20 cellular contexts compared by ENCODE assay signal in genomic region chr6:96811670-96812069, GRCh38.
"Had no signal": no experiment of that assay in that cellular context is flagged by ENCODE, and none has a peak within 500 bp of the region (broad histone marks: within the 10 kb centered on the region; RNA-seq: fewer than 3 reads in every experiment).

No MANE protein-coding gene starts in this region.

- FAIRE-seq: islet of Langerhans had no signal

- H3K4me3 ChIP-seq: esophagus muscularis mucosa, gastrocnemius medialis, heart right ventricle, psoas muscle, right lobe of liver, skin epidermis, stomach, transverse colon had no signal

- ATAC-seq: effector memory CD8-positive, alpha-beta T cell; gastrocnemius medialis; heart right ventricle; naive thymus-derived CD4-positive, alpha-beta T cell; psoas muscle; right lobe of liver had no signal

- H3K36me3 Mint-ChIP-seq: naive thymus-derived CD4-positive, alpha-beta T cell had no signal

- H3K27ac Mint-ChIP-seq: effector memory CD8-positive, alpha-beta T cell; naive thymus-derived CD4-positive, alpha-beta T cell; nephron progenitor cell had no signal

- H3K27ac ChIP-seq: epithelial cell of prostate, esophagus muscularis mucosa, gastrocnemius medialis, heart right ventricle, psoas muscle, right lobe of liver, skin epidermis, stomach, thoracic aorta, transverse colon had no signal

- H3K9me3 Mint-ChIP-seq: effector memory CD8-positive, alpha-beta T cell; naive thymus-derived CD4-positive, alpha-beta T cell; nephron progenitor cell had no signal

- H3K36me3 ChIP-seq: esophagus muscularis mucosa, gastrocnemius medialis, heart right ventricle, right lobe of liver, stomach, thoracic aorta, transverse colon had no signal

- DNase-seq: effector memory CD8-positive, alpha-beta T cell; gastrocnemius medialis; heart right ventricle; hypothalamus; mesendoderm; naive thymus-derived CD4-positive, alpha-beta T cell; nephron progenitor cell; psoas muscle; retina; right lobe of liver; stimulated activated CD4-positive, alpha-beta T cell treated with anti-CD3 and anti-CD28 coated beads, Interleukin-12 subunit alpha, Interleukin-12 subunit beta, amount 100 ng/mL, for 4 hours; stimulated activated naive CD4-positive, alpha-beta T cell; stomach; substantia nigra; transverse colon had no signal

- H3K4me1 ChIP-seq: gastrocnemius medialis, psoas muscle, right lobe of liver had no signal

- H3K9me3 ChIP-seq: esophagus muscularis mucosa, gastrocnemius medialis, heart right ventricle, psoas muscle, right lobe of liver, stomach, thoracic aorta, transverse colon had no signal

- H3K27me3 ChIP-seq: esophagus muscularis mucosa, gastrocnemius medialis, heart right ventricle, right lobe of liver, stomach, transverse colon had no signal

- H3K4me3 Mint-ChIP-seq: effector memory CD8-positive, alpha-beta T cell; naive thymus-derived CD4-positive, alpha-beta T cell; nephron progenitor cell had no signal
